8 cellular contexts compared by ENCODE assay signal in the genomic region with DNA sequence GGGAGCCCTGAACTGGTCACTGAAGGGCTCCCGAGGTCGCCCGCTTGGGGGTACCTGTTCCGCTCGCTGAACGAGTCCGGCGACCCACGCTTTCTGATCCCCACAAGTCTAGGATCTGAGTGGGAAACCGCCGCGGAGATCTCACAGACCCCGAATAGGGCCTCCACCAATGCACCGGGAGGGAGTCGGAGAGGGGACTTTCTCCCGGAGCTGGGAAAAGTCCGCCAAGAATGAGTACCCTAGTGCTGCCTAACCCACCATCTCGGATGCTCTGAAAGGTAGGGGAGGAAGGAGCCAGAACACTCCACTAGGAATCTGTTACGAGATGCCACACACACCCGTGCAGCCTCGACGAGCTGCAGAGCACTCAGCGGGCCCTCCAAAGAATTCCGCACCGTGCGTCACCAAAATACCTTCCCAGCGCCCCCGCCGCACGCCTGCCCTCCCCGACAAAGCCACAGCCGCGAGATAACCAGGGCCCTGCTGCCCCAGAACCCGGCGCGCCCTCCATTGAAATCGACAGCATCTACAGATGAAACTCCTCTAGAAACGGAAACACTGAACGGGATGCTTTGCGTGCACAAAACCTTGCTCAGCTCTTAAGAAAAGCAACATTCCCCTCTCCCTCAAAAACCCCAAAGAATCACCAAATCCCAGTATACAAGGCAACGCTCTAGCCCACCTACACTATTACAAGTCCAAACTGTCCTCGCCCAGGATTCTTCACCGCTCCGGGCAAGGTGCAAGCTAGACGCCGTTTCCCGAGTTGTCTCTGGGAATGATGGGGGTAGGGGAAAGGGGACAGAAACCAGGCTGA. TPM values are rescaled to one million over a fixed set of nuclear protein-coding genes. Genes with fewer than 3 reads are reported as not detected.
DNase-seq lines count a peak whose midpoint lies in the region; ATAC-seq lines count a peak whose summit lies in the region.

No MANE protein-coding gene starts in this region.

- H3K79me1 ChIP-seq in trophoblast cell (ENCODE audit: low read length), result peaks cover 9% of the 10 kb centered on the region

- WGBS in trophoblast cell (ENCODE audit: extremely low coverage, insufficient coverage, insufficient read length), result no CpG with 5 or more reads among the region's 47 CpGs

- no peak overlapping the region for H2BK12ac ChIP-seq in trophoblast cell (ENCODE audit: low read length)

- H4K12ac ChIP-seq in trophoblast cell (ENCODE audit: low read depth, low read length), result peak overlapping the region; percentile 4

- H2AK5ac ChIP-seq in trophoblast cell (ENCODE audit: low read length), result no peak overlapping the region

- no peak overlapping the region for H3K23ac ChIP-seq in trophoblast cell (ENCODE audit: low read length)

- H3K27ac ChIP-seq in trophoblast cell (ENCODE audit: low read depth, low read length), result peak overlapping the region; percentile 80

- H3K4me3 ChIP-seq in trophoblast cell (ENCODE audit: low read depth, low read length), result peak overlapping the region; percentile 79

- H2BK120ac ChIP-seq in trophoblast cell (ENCODE audit: insufficient read depth, low read length, poor library complexity), result peak overlapping the region; percentile 60

- H3K9ac ChIP-seq in trophoblast cell (ENCODE audit: low read length), result peak overlapping the region; percentile 83

- peak overlapping the region; percentile 47 for H2AFZ ChIP-seq in trophoblast cell (ENCODE audit: insufficient read depth, low read length, poor library complexity)

- H3K14ac ChIP-seq in trophoblast cell (ENCODE audit: low read length), result peak overlapping the region; percentile 50

- H3K27me3 ChIP-seq in trophoblast cell (ENCODE audit: insufficient read depth, low read length), result peaks cover 17% of the 10 kb centered on the region

- H3K4me3 Mint-ChIP-seq in activated CD8-positive, alpha-beta memory T cell treated with anti-CD3 and anti-CD28 coated beads, Interleukin-2, amount 10 ng/mL, durations not matched to agents 7 days and 5 days, result peak overlapping the region; percentile 16

- H3K79me2 ChIP-seq in trophoblast cell (ENCODE audit: control insufficient read depth, insufficient read depth, low read length, poor library complexity), result peaks cover 2% of the 10 kb centered on the region

- H3K36me3 ChIP-seq in trophoblast cell (ENCODE audit: control insufficient read depth in 1 of 2, insufficient read depth in 2 of 2, low read length in 2 of 2), result no peaks in the 10 kb centered on the region

- peak overlapping the region; percentile 27 for H4K8ac ChIP-seq in trophoblast cell (ENCODE audit: low read depth, low read length)

- peak overlapping the region; percentile 28 for H2BK5ac ChIP-seq in trophoblast cell (ENCODE audit: low read depth, low read length, poor library complexity)

- DNase-seq in activated naive CD4-positive, alpha-beta T cell treated with Interleukin-2 at 50 U/mL for 16 hours, result peak; percentile 19
- no peak for DNase-seq in activated naive CD4-positive, alpha-beta T cell (lab: John Stamatoyannopoulos, UW)
- DNase-seq in activated CD8-positive, alpha-beta memory T cell treated with anti-CD3 and anti-CD28 coated beads, Interleukin-2, amount 10 ng/mL, durations not matched to agents 7 days and 5 days, result no peak
- DNase-seq in germinal center (ENCODE audit: low spot score), result peak; percentile 5
- DNase-seq in trophoblast cell, result peak; percentile 40 to 64
- no peak for DNase-seq in DMS79 (lab: John Stamatoyannopoulos, UW)
- DNase-seq in hippocampal formation (lab: John Stamatoyannopoulos, UW), result no peak

- H4K91ac ChIP-seq in trophoblast cell (ENCODE audit: low read depth, low read length), result peak overlapping the region; percentile 89

- H3K27ac Mint-ChIP-seq in activated CD8-positive, alpha-beta memory T cell treated with anti-CD3 and anti-CD28 coated beads, Interleukin-2, amount 10 ng/mL, durations not matched to agents 7 days and 5 days, result peak overlapping the region; percentile 8

- peaks cover 49% of the 10 kb centered on the region for H3K4me1 Mint-ChIP-seq in activated CD8-positive, alpha-beta memory T cell treated with anti-CD3 and anti-CD28 coated beads, Interleukin-2, amount 10 ng/mL, durations not matched to agents 7 days and 5 days

- H3K4ac ChIP-seq in trophoblast cell (ENCODE audit: low read depth, low read length), result peak overlapping the region; percentile 58

- peak overlapping the region; percentile 59 for H3K18ac ChIP-seq in trophoblast cell (ENCODE audit: low read length)

- no peak for ATAC-seq in activated CD8-positive, alpha-beta memory T cell treated with anti-CD3 and anti-CD28 coated beads, Interleukin-2, amount 10 ng/mL, durations not matched to agents 7 days and 5 days
- no peak for ATAC-seq in HG03521 (IDR thresholded peaks at IDR 0.05; ENCODE audit: unreplicated experiment)

- H3K4me2 ChIP-seq in trophoblast cell (ENCODE audit: low read length), result peak overlapping the region; percentile 78

- no peaks in the 10 kb centered on the region for H3K9me3 ChIP-seq in trophoblast cell (ENCODE audit: insufficient read depth, low read depth, low read length)

- peaks cover 27 to 40% of the 10 kb centered on the region in 2 experiments for H3K4me1 ChIP-seq in trophoblast cell (ENCODE audit: control insufficient read depth in 1 of 2, insufficient read depth in 2 of 2, low read length in 2 of 2)

- no peaks in the 10 kb centered on the region for H3K9me3 Mint-ChIP-seq in activated CD8-positive, alpha-beta memory T cell treated with anti-CD3 and anti-CD28 coated beads, Interleukin-2, amount 10 ng/mL, durations not matched to agents 7 days and 5 days (ENCODE audit: low read depth)

- peaks cover 89% of the 10 kb centered on the region for H3K27me3 Mint-ChIP-seq in activated CD8-positive, alpha-beta memory T cell treated with anti-CD3 and anti-CD28 coated beads, Interleukin-2, amount 10 ng/mL, durations not matched to agents 7 days and 5 days

- peaks cover 6% of the 10 kb centered on the region for H3K36me3 Mint-ChIP-seq in activated CD8-positive, alpha-beta memory T cell treated with anti-CD3 and anti-CD28 coated beads, Interleukin-2, amount 10 ng/mL, durations not matched to agents 7 days and 5 days

- CTCF ChIA-PET in activated CD8-positive, alpha-beta memory T cell treated with anti-CD3 and anti-CD28 coated beads, Interleukin-2, amount 10 ng/mL, durations not matched to agents 7 days and 5 days (lab: Charles Lee), result interaction anchor here (1.1 to 3.5 kb wide), 9 partner anchors 12 to 1472 kb away, joined by 3 to 20 read pairs (median 5); no protein-coding TSS in a partner anchor

RNA-seq across cellular contexts. Expression of gene COL12A1, which starts 0.7 kb away (rescaled TPM):
- total RNA-seq in activated CD8-positive, alpha-beta memory T cell treated with anti-CD3 and anti-CD28 coated beads, Interleukin-2, amount 10 ng/mL, durations not matched to agents 7 days and 5 days, result not detected
- polyA plus RNA-seq in trophoblast cell (2013), result 38.5 and 39.9 TPM in 2 replicates

RNA-seq across cellular contexts. Expression of gene COX7A2, which starts 38.4 kb away (rescaled TPM):
- total RNA-seq in activated CD8-positive, alpha-beta memory T cell treated with anti-CD3 and anti-CD28 coated beads, Interleukin-2, amount 10 ng/mL, durations not matched to agents 7 days and 5 days, result 100 to 1,000 TPM; 377 to 456 TPM
- polyA plus RNA-seq in trophoblast cell (2013), result 835 and 927 TPM in 2 replicates

Comparison
In these comparisons a context has a peak if more than half of its experiments do, and no peak if none do; other contexts are left out.
1. DNase-seq: peak in activated naive CD4-positive, alpha-beta T cell treated with Interleukin-2 at 50 U/mL for 16 hours (single experiment), germinal center (single experiment) and trophoblast cell (2 of 2); none in activated naive CD4-positive, alpha-beta T cell (0 of 4), activated CD8-positive, alpha-beta memory T cell treated with anti-CD3 and anti-CD28 coated beads, Interleukin-2, amount 10 ng/mL, durations not matched to agents 7 days and 5 days (single experiment), DMS79 (single experiment) and hippocampal formation (0 of 2).